ENCODE assay signal across 39 cellular contexts in genomic region chr7:29801929-29802328, GRCh38. TPM values are rescaled to one million over a fixed set of nuclear protein-coding genes. Genes with fewer than 3 reads are reported as not detected.
"Had no signal": no experiment of that assay in that cellular context is flagged by ENCODE, and none has a peak within 500 bp of the region (broad histone marks: within the 10 kb centered on the region; RNA-seq: fewer than 3 reads in every experiment).

No MANE protein-coding gene starts in this region.

- H3K27me3 ChIP-seq: adrenal gland, ascending aorta, body of pancreas, breast epithelium had no signal

- H3K9me3 Mint-ChIP-seq: activated naive CD4-positive, alpha-beta T cell treated with anti-CD3 and anti-CD28 coated beads for 36 hours; activated naive CD4-positive, alpha-beta T cell treated with anti-CD3 and anti-CD28 coated beads, Interleukin-2, amount 10 ng/mL, durations not matched to agents 7 days and 5 days; activated naive CD4-positive, alpha-beta T cell treated with anti-CD3 and anti-CD28 coated beads, Interleukin-2, amount 50 U/mL, for 24 hours; activated naive CD4-positive, alpha-beta T cell treated with anti-CD3 and anti-CD28 coated beads, Interleukin-2, amount 50 U/mL, for 72 hours; activated naive CD8-positive, alpha-beta T cell treated with anti-CD3 and anti-CD28 coated beads for 36 hours; activated naive CD8-positive, alpha-beta T cell treated with anti-CD3 and anti-CD28 coated beads, Interleukin-2, amount 10 ng/mL, durations not matched to agents 7 days and 5 days; activated naive CD8-positive, alpha-beta T cell treated with anti-CD3 and anti-CD28 coated beads, Interleukin-2, amount 50 U/mL, for 24 hours; activated T-cell treated with anti-CD3 and anti-CD28 coated beads, Interleukin-2, amount 50 U/mL, for 24 hours; activated T-cell treated with anti-CD3 and anti-CD28 coated beads, Interleukin-2, amount 50 U/mL, for 4 hours; activated T-cell treated with anti-CD3 and anti-CD28 coated beads, Interleukin-2, amount 50 U/mL, for 72 hours; activated T-helper 1 cell treated with anti-CD3 and anti-CD28 coated beads, Interleukin-12 subunit alpha, Interleukin-12 subunit beta, Interleukin-2, Interleukin-4 antibody, amounts not matched to agents 30 ng/mL and 10 ng/mL and 1 ng/mL, durations not matched to agents 14 hours and 24 hours and 36 hours; activated T-helper 17 cell treated with anti-CD3 and anti-CD28 coated beads, Interleukin-2, amount 50 U/mL, for 72 hours; activated T-helper 2 cell treated with anti-CD3 and anti-CD28 coated beads, Interferon-gamma antibody, Interleukin-2, Interleukin-4, amounts not matched to agents 10 μg/mL and 5 μg/mL and 100 μg/mL, durations not matched to agents 14 hours and 24 hours and 36 hours; central memory CD8-positive, alpha-beta T cell had no signal

- H3K4me1 Mint-ChIP-seq: activated naive CD4-positive, alpha-beta T cell treated with anti-CD3 and anti-CD28 coated beads, Interleukin-2, amount 50 U/mL, for 24 hours; activated naive CD8-positive, alpha-beta T cell treated with anti-CD3 and anti-CD28 coated beads for 36 hours; activated naive CD8-positive, alpha-beta T cell treated with anti-CD3 and anti-CD28 coated beads, Interleukin-2, amount 10 ng/mL, durations not matched to agents 7 days and 5 days; activated naive CD8-positive, alpha-beta T cell treated with anti-CD3 and anti-CD28 coated beads, Interleukin-2, amount 50 U/mL, for 24 hours; activated T-helper 17 cell treated with anti-CD3 and anti-CD28 coated beads, Interleukin-2, amount 50 U/mL, for 72 hours; central memory CD8-positive, alpha-beta T cell had no signal

- H3K9me3 ChIP-seq: adrenal gland, ascending aorta, body of pancreas, breast epithelium had no signal

- DNase-seq: activated effector memory CD4-positive, alpha-beta T cell treated with anti-CD3 and anti-CD28 coated beads, Interleukin-2, amount 50 U/mL, for 16 hours; activated effector memory CD4-positive, alpha-beta T cell treated with Interleukin-2 at 50 U/mL for 16 hours; activated gamma-delta T cell; activated gamma-delta T cell treated with Interleukin-2 at 50 U/mL for 16 hours; activated naive CD4-positive, alpha-beta T cell; activated naive CD4-positive, alpha-beta T cell treated with anti-CD3 and anti-CD28 coated beads for 36 hours; activated naive CD4-positive, alpha-beta T cell treated with anti-CD3 and anti-CD28 coated beads, Interleukin-2, amount 10 ng/mL, durations not matched to agents 7 days and 5 days; activated naive CD4-positive, alpha-beta T cell treated with anti-CD3 and anti-CD28 coated beads, Interleukin-2, amount 50 U/mL, for 16 hours; activated naive CD4-positive, alpha-beta T cell treated with Interleukin-2 at 50 U/mL for 16 hours; activated naive CD8-positive, alpha-beta T cell treated with anti-CD3 and anti-CD28 coated beads for 36 hours; activated naive CD8-positive, alpha-beta T cell treated with anti-CD3 and anti-CD28 coated beads, Interleukin-2, amount 10 ng/mL, durations not matched to agents 7 days and 5 days; activated naive CD8-positive, alpha-beta T cell treated with anti-CD3 and anti-CD28 coated beads, Interleukin-2, amount 50 U/mL, for 24 hours; activated T-cell treated with anti-CD3 and anti-CD28 coated beads, Interleukin-2, amount 50 U/mL, for 1 hour; activated T-cell treated with anti-CD3 and anti-CD28 coated beads, Interleukin-2, amount 50 U/mL, for 24 hours; activated T-cell treated with anti-CD3 and anti-CD28 coated beads, Interleukin-2, amount 50 U/mL, for 4 hours; activated T-cell treated with anti-CD3 and anti-CD28 coated beads, Interleukin-2, amount 50 U/mL, for 48 hours; activated T-cell treated with anti-CD3 and anti-CD28 coated beads, Interleukin-2, amount 50 U/mL, for 72 hours; adrenal gland; amniotic stem cell; amygdala; anterior cingulate cortex; aorta; body of pancreas; brain microvascular endothelial cell; caudate nucleus; central memory CD4-positive, alpha-beta T cell; cerebellar nuclear complex had no signal

- ATAC-seq: activated naive CD4-positive, alpha-beta T cell treated with anti-CD3 and anti-CD28 coated beads, Interleukin-2, amount 50 U/mL, for 72 hours; activated naive CD8-positive, alpha-beta T cell treated with anti-CD3 and anti-CD28 coated beads, Interleukin-2, amount 50 U/mL, for 24 hours; activated T-cell treated with anti-CD3 and anti-CD28 coated beads, Interleukin-2, amount 50 U/mL, for 4 hours; activated T-cell treated with anti-CD3 and anti-CD28 coated beads, Interleukin-2, amount 50 U/mL, for 72 hours; activated T-helper 17 cell treated with anti-CD3 and anti-CD28 coated beads, Interleukin-2, amount 50 U/mL, for 72 hours; body of pancreas had no signal

- H3K27ac Mint-ChIP-seq: activated naive CD4-positive, alpha-beta T cell treated with anti-CD3 and anti-CD28 coated beads for 36 hours; activated naive CD4-positive, alpha-beta T cell treated with anti-CD3 and anti-CD28 coated beads, Interleukin-2, amount 10 ng/mL, durations not matched to agents 7 days and 5 days; activated naive CD4-positive, alpha-beta T cell treated with anti-CD3 and anti-CD28 coated beads, Interleukin-2, amount 50 U/mL, for 24 hours; activated naive CD4-positive, alpha-beta T cell treated with anti-CD3 and anti-CD28 coated beads, Interleukin-2, amount 50 U/mL, for 72 hours; activated naive CD8-positive, alpha-beta T cell; activated naive CD8-positive, alpha-beta T cell treated with anti-CD3 and anti-CD28 coated beads for 36 hours; activated naive CD8-positive, alpha-beta T cell treated with anti-CD3 and anti-CD28 coated beads, Interleukin-2, amount 10 ng/mL, durations not matched to agents 7 days and 5 days; activated naive CD8-positive, alpha-beta T cell treated with anti-CD3 and anti-CD28 coated beads, Interleukin-2, amount 50 U/mL, for 24 hours; activated T-cell treated with anti-CD3 and anti-CD28 coated beads, Interleukin-2, amount 50 U/mL, for 24 hours; activated T-cell treated with anti-CD3 and anti-CD28 coated beads, Interleukin-2, amount 50 U/mL, for 72 hours; activated T-helper 1 cell treated with anti-CD3 and anti-CD28 coated beads, Interleukin-12 subunit alpha, Interleukin-12 subunit beta, Interleukin-2, Interleukin-4 antibody, amounts not matched to agents 30 ng/mL and 10 ng/mL and 1 ng/mL, durations not matched to agents 14 hours and 24 hours and 36 hours; activated T-helper 17 cell treated with anti-CD3 and anti-CD28 coated beads, Interleukin-2, amount 50 U/mL, for 72 hours; activated T-helper 2 cell treated with anti-CD3 and anti-CD28 coated beads, Interferon-gamma antibody, Interleukin-2, Interleukin-4, amounts not matched to agents 10 μg/mL and 5 μg/mL and 100 μg/mL, durations not matched to agents 14 hours and 24 hours and 36 hours; brain had no signal

- FAIRE-seq: astrocyte had no signal

- H3K36me3 ChIP-seq: adrenal gland, ascending aorta, brain microvascular endothelial cell, breast epithelium, cardiac muscle cell had no signal

- H3K36me3 Mint-ChIP-seq: activated naive CD4-positive, alpha-beta T cell treated with anti-CD3 and anti-CD28 coated beads, Interleukin-2, amount 10 ng/mL, durations not matched to agents 7 days and 5 days; activated naive CD4-positive, alpha-beta T cell treated with anti-CD3 and anti-CD28 coated beads, Interleukin-2, amount 50 U/mL, for 24 hours; activated naive CD8-positive, alpha-beta T cell; activated naive CD8-positive, alpha-beta T cell treated with anti-CD3 and anti-CD28 coated beads for 36 hours; activated naive CD8-positive, alpha-beta T cell treated with anti-CD3 and anti-CD28 coated beads, Interleukin-2, amount 10 ng/mL, durations not matched to agents 7 days and 5 days; brain had no signal

- H3K4me3 Mint-ChIP-seq: activated naive CD4-positive, alpha-beta T cell treated with anti-CD3 and anti-CD28 coated beads for 36 hours; activated naive CD4-positive, alpha-beta T cell treated with anti-CD3 and anti-CD28 coated beads, Interleukin-2, amount 10 ng/mL, durations not matched to agents 7 days and 5 days; activated naive CD4-positive, alpha-beta T cell treated with anti-CD3 and anti-CD28 coated beads, Interleukin-2, amount 50 U/mL, for 24 hours; activated naive CD8-positive, alpha-beta T cell; activated naive CD8-positive, alpha-beta T cell treated with anti-CD3 and anti-CD28 coated beads for 36 hours; activated naive CD8-positive, alpha-beta T cell treated with anti-CD3 and anti-CD28 coated beads, Interleukin-2, amount 10 ng/mL, durations not matched to agents 7 days and 5 days; activated naive CD8-positive, alpha-beta T cell treated with anti-CD3 and anti-CD28 coated beads, Interleukin-2, amount 50 U/mL, for 24 hours; activated T-cell treated with anti-CD3 and anti-CD28 coated beads, Interleukin-2, amount 50 U/mL, for 24 hours; activated T-cell treated with anti-CD3 and anti-CD28 coated beads, Interleukin-2, amount 50 U/mL, for 4 hours; activated T-cell treated with anti-CD3 and anti-CD28 coated beads, Interleukin-2, amount 50 U/mL, for 72 hours; activated T-helper 1 cell treated with anti-CD3 and anti-CD28 coated beads, Interleukin-12 subunit alpha, Interleukin-12 subunit beta, Interleukin-2, Interleukin-4 antibody, amounts not matched to agents 30 ng/mL and 10 ng/mL and 1 ng/mL, durations not matched to agents 14 hours and 24 hours and 36 hours; activated T-helper 17 cell treated with anti-CD3 and anti-CD28 coated beads, Interleukin-2, amount 50 U/mL, for 72 hours; brain; central memory CD8-positive, alpha-beta T cell had no signal

- H3K4me3 ChIP-seq: adrenal gland, ascending aorta, body of pancreas, breast epithelium, cardiac muscle cell had no signal

- H3K27ac ChIP-seq: adrenal gland, ascending aorta, body of pancreas, brain microvascular endothelial cell, breast epithelium, cardiac muscle cell had no signal

- H3K4me1 ChIP-seq: ascending aorta, breast epithelium had no signal

RNA-seq across cellular contexts. Expression of gene WIPF3, which starts 4.4 kb away (rescaled TPM):
- total RNA-seq: activated naive CD4-positive, alpha-beta T cell treated with anti-CD3 and anti-CD28 coated beads for 36 hours; activated naive CD4-positive, alpha-beta T cell treated with anti-CD3 and anti-CD28 coated beads, Interleukin-2, amount 50 U/mL, for 72 hours; activated naive CD8-positive, alpha-beta T cell treated with anti-CD3 and anti-CD28 coated beads for 36 hours; activated naive CD8-positive, alpha-beta T cell treated with anti-CD3 and anti-CD28 coated beads, Interleukin-2, amount 10 ng/mL, durations not matched to agents 7 days and 5 days; activated T-cell treated with anti-CD3 and anti-CD28 coated beads, Interleukin-2, amount 50 U/mL, for 4 hours; activated T-cell treated with anti-CD3 and anti-CD28 coated beads, Interleukin-2, amount 50 U/mL, for 72 hours; activated T-helper 1 cell treated with anti-CD3 and anti-CD28 coated beads, Interleukin-12 subunit alpha, Interleukin-12 subunit beta, Interleukin-2, Interleukin-4 antibody, amounts not matched to agents 30 ng/mL and 10 ng/mL and 1 ng/mL, durations not matched to agents 14 hours and 24 hours and 36 hours; activated T-helper 17 cell treated with anti-CD3 and anti-CD28 coated beads, Interleukin-2, amount 50 U/mL, for 72 hours; activated T-helper 2 cell treated with anti-CD3 and anti-CD28 coated beads, Interferon-gamma antibody, Interleukin-2, Interleukin-4, amounts not matched to agents 10 μg/mL and 5 μg/mL and 100 μg/mL, durations not matched to agents 14 hours and 24 hours and 36 hours had no signal
